Comparison of ENCODE assay signal across 8 cellular contexts in the genomic region with DNA sequence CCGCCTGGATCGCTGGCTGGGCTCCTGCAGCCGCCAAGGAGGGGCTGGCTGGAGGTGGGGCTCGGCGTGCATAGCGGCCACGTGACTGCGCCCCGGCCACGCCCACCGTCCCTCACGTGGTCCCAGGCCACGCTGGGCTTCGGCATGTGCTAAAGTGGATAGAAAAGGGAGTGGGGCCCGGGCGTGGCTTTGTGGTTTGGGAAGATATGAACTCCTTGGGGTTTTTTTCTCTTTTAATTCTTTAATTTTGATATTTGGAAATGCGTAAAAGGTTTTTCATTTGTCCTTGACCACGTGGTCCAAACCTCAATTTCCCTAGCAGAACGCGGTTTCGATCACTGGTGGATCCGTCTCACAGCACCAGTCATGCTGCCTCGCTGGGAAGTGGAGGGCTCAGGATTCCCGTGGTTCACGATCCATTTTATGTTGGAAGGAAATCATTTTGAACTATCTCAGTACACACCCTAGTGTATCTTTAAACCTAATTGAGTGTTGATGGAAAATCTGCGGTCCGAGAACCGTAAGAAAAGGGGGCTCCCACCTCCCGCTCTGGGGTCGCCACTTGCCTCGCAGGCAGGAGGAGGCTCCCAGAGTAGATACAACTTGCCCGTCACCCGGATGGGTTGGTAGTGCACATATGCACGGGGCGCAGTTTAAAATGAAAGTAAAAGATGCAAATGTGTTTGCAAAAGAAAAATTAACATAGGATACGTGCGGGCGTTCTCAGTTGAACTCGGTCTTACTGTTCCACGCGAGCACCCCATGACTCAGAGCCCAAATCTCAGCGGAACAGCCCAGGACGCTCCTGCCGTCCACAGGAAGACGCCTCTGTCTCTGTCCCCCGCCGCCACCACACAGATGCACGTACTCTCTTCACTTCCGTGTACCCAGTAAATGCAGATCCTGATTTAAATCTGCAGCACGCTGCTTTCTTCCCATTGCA.
DNase-seq lines count a peak whose midpoint lies in the region; ATAC-seq lines count a peak whose summit lies in the region.

No MANE protein-coding gene starts in this region.

- no peaks in the 10 kb centered on the region for H3K27me3 ChIP-seq in endocrine pancreas (ENCODE audit: control insufficient read depth, insufficient read depth, low read length)

- H3K4me3 ChIP-seq in endocrine pancreas (ENCODE audit: control insufficient read depth, insufficient read depth, low read length) = peak overlapping the region; percentile 66

- peak; percentile 93 for ATAC-seq in HG03064 (IDR thresholded peaks at IDR 0.05; ENCODE audit: low read depth, unreplicated experiment)

- peak overlapping the region; percentile 23 for H3K9ac ChIP-seq in endocrine pancreas (ENCODE audit: control insufficient read depth, insufficient read depth, low read length)

- DNase-seq in NCI-H510A (lab: John Stamatoyannopoulos, UW) (peak; percentile 57), NCI-H510A treated with DMSO at 0.1 percent for 48 hours (lab: John Stamatoyannopoulos, UW) (no peak), NCI-H69 (lab: John Stamatoyannopoulos, UW) (peak; percentile 88), mucosa of gallbladder (ENCODE audit: low spot score) (peak; percentile 80)
- peak; percentile 52 to 60 for DNase-seq in activated CD8-positive, alpha-beta memory T cell treated with anti-CD3 and anti-CD28 coated beads for 4 hours (ENCODE audit: low read depth in 2 of 2)
- DNase-seq in stimulated activated CD8-positive, alpha-beta memory T cell treated with anti-CD3 and anti-CD28 coated beads, Interleukin-7, amount 100 ng/mL, for 4 hours (ENCODE audit: low read depth in 2 of 2) = peak; percentile 55 to 73

- peaks cover 10% of the 10 kb centered on the region for H3K4me1 ChIP-seq in endocrine pancreas (ENCODE audit: control insufficient read depth, insufficient read depth, low read length)

- H3K36me3 ChIP-seq in endocrine pancreas (ENCODE audit: control insufficient read depth, insufficient read depth, low read length) = no peaks in the 10 kb centered on the region

- no peaks in the 10 kb centered on the region for H3K9me3 ChIP-seq in endocrine pancreas (ENCODE audit: control insufficient read depth, low read length)
